Comparison of ENCODE assay signal across 28 cellular contexts in genomic region chr9:88826181-88826580, GRCh38.
"Had no signal": no experiment of that assay in that cellular context is flagged by ENCODE, and none has a peak within 500 bp of the region (broad histone marks: within the 10 kb centered on the region; RNA-seq: fewer than 3 reads in every experiment).

No MANE protein-coding gene starts in this region.

- DNase-seq: activated CD4-positive, alpha-beta memory T cell treated with anti-CD3 and anti-CD28 coated beads for 36 hours; activated CD4-positive, alpha-beta T cell treated with anti-CD3 and anti-CD28 coated beads for 1 hour; activated CD4-positive, alpha-beta T cell treated with anti-CD3 and anti-CD28 coated beads, Interleukin-2, amount 10 ng/mL, durations not matched to agents 24 days and 14 days; activated CD8-positive, alpha-beta memory T cell treated with anti-CD3 and anti-CD28 coated beads for 24 hours; activated gamma-delta T cell; activated naive CD4-positive, alpha-beta T cell treated with anti-CD3 and anti-CD28 coated beads for 36 hours; activated T-cell treated with anti-CD3 and anti-CD28 coated beads, Interleukin-2, amount 50 U/mL, for 48 hours; amygdala; cerebellar nuclear complex; NCI-H1092 treated with DMSO at 0.1 percent for 48 hours; NCI-H1417 treated with DMSO at 0.1 percent for 48 hours; NCI-H1694; NCI-H2029; NCI-H2107; NCI-H2171 treated with DMSO at 0.1 percent for 48 hours; NCI-H345; NCI-H510A; NCI-H526 treated with DMSO at 0.1 percent for 48 hours; NK-92 treated with Interleukin-12 subunit alpha and Interleukin-12 subunit beta, amount 100 ng/mL, for 24 hours; OCI-M1; RPMI8226; SW 1271 had no signal

- H3K4me2 ChIP-seq: KMS-11 had no signal

- ATAC-seq: activated T-helper 17 cell treated with anti-CD3 and anti-CD28 coated beads, Interleukin-2, amount 50 U/mL, for 72 hours; Panc1; Right ventricle myocardium inferior; WTC11 had no signal

- H3K4me3 ChIP-seq: SK-N-MC had no signal

- H3K9ac ChIP-seq: KMS-11 had no signal

- H3K27ac ChIP-seq: KMS-11, SK-N-MC had no signal
